21 cellular contexts compared by ENCODE assay signal in genomic region chr6:163349001-163349680, GRCh38.
DNase-seq lines count a peak whose midpoint lies in the region; ATAC-seq and TF ChIP-seq lines count a peak whose summit lies in the region.
"Had no signal": no experiment of that assay in that cellular context is flagged by ENCODE, and none has a peak within 500 bp of the region (broad histone marks: within the 10 kb centered on the region; RNA-seq: fewer than 3 reads in every experiment).

No MANE protein-coding gene starts in this region.

- H3K9me1 ChIP-seq in IMR-90 (ENCODE audit: insufficient read depth, low read length) = no peaks in the 10 kb centered on the region

- H3K9ac ChIP-seq in IMR-90 (ENCODE audit: low read depth, low read length) = no peak overlapping the region

- ATAC-seq in IMR-90 (ENCODE audit: low read depth) (no peak; the same call in 1 of the 2 replicates), HG03045 (IDR thresholded peaks at IDR 0.05; ENCODE audit: unreplicated experiment) (no peak)
- ATAC-seq: body of pancreas, HCT116 had no signal

- H2AK9ac ChIP-seq in IMR-90 (replicated peaks; ENCODE audit: low read depth, low read length, poor library complexity) = no peak overlapping the region

- H4K5ac ChIP-seq in IMR-90 (ENCODE audit: low read depth, low read length) = no peak overlapping the region

- H3K14ac ChIP-seq in IMR-90 (replicated peaks; ENCODE audit: low read depth, low read length) = no peak overlapping the region

- intact Hi-C loops in IMR-90 (cut with micrococcal nuclease) = no loop called here
- intact Hi-C loops in uterus (cut with DNase I; ENCODE audit: low total_unique reads) = no loop called here

- no peaks in the 10 kb centered on the region for H3K79me1 ChIP-seq in IMR-90 (ENCODE audit: low read depth in 1 of 2, low read length in 2 of 2)

- H3K4me2 ChIP-seq in IMR-90 (ENCODE audit: low read depth, low read length) = no peak overlapping the region
- H3K4me2 ChIP-seq: smooth muscle cell had no signal

- WGBS in IMR-90 (ENCODE audit: extremely low coverage in 2 of 2, insufficient read length in 1 of 2), 2 experiments = 100% methylated on average over 1 of the region's 8 CpGs; no CpG with 5 or more reads in 1 of the 2 experiments

- in situ Hi-C loops in IMR-90 (cut with MboI; ENCODE audit: low sequenced_read_pairs) = no loop called here

- no peak overlapping the region for H3K23ac ChIP-seq in IMR-90 (ENCODE audit: low read depth, low read length)

- DNase-seq in IMR-90 (no peak), middle frontal gyrus (ENCODE audit: extremely low spot score, low spot score) (peak; percentile 85), substantia nigra (lab: John Stamatoyannopoulos, UW) (peak in 47 of 49 donors; percentile 55 to 98 (median 90)), uterus (no peak), DMS153 (lab: John Stamatoyannopoulos, UW) (no peak)
- DNase-seq: activated CD4-positive, alpha-beta T cell treated with anti-CD3 and anti-CD28 coated beads, Interleukin-2, amount 50 U/mL, for 4 hours; activated naive CD4-positive, alpha-beta T cell treated with Interleukin-2 at 50 U/mL for 16 hours; activated T-cell treated with anti-CD3 and anti-CD28 coated beads for 4 hours; body of pancreas; dermis blood vessel endothelial cell; NCI-H187 treated with DMSO at 0.1 percent for 48 hours; stimulated activated CD4-positive, alpha-beta T cell treated with anti-CD3 and anti-CD28 coated beads, Interleukin-4, amount 100 ng/mL, for 4 hours; stimulated activated CD8-positive, alpha-beta memory T cell treated with anti-CD3 and anti-CD28 coated beads, Interleukin-4, amount 100 ng/mL, for 48 hours had no signal

- no peak for TF ChIP-seq POLR2A in IMR-90 (IDR thresholded peaks at IDR 0.05; ENCODE audit: low read depth, low read length)
- TF ChIP-seq POLR2A in uterus (IDR thresholded peaks at IDR 0.05) = no peak

- TF ChIP-seq RAD21 in IMR-90 (IDR thresholded peaks at IDR 0.05; ENCODE audit: low read length) = no peak

- CTCF ChIA-PET in IMR-90 (lab: Yijun Ruan, JAX) = no interaction called here

- no peak overlapping the region for H3K4me3 ChIP-seq in IMR-90 (ENCODE audit: insufficient read depth, low read depth, low read length)
- H3K4me3 ChIP-seq in uterus = no peak overlapping the region
- H3K4me3 ChIP-seq: body of pancreas, smooth muscle cell, thoracic aorta had no signal

- no peaks in the 10 kb centered on the region for H4K20me1 ChIP-seq in IMR-90 (ENCODE audit: insufficient read depth, low read length)

- H2AK5ac ChIP-seq in IMR-90 (ENCODE audit: low read depth, low read length) = no peak overlapping the region

- H3K27me3 ChIP-seq in IMR-90 (ENCODE audit: control insufficient read depth, insufficient read depth, low read length) (no peaks in the 10 kb centered on the region), uterus (no peaks in the 10 kb centered on the region)
- H3K27me3 ChIP-seq: body of pancreas had no signal

- H3K9me3 ChIP-seq in IMR-90 (ENCODE audit: control insufficient read depth, insufficient read depth, low read length) (peaks cover 2% of the 10 kb centered on the region; the same call in 1 of the 2 replicates), uterus (no peaks in the 10 kb centered on the region)
- H3K9me3 ChIP-seq: body of pancreas, thoracic aorta had no signal

- H2BK120ac ChIP-seq in IMR-90 (ENCODE audit: low read depth, low read length) = no peak overlapping the region

- no peaks in the 10 kb centered on the region for H3K36me3 ChIP-seq in IMR-90 (ENCODE audit: control insufficient read depth, insufficient read depth, low read length)
- no peaks in the 10 kb centered on the region for H3K36me3 ChIP-seq in uterus
- H3K36me3 ChIP-seq: thoracic aorta had no signal

- TF ChIP-seq CTCF in IMR-90 (conservative IDR thresholded peaks at IDR 0.05; ENCODE audit: low read depth, low read length) (no peak), uterus (IDR thresholded peaks at IDR 0.05) (no peak)

- H3K56ac ChIP-seq in IMR-90 (ENCODE audit: extremely low read depth, insufficient read depth, low read length) = no peak overlapping the region

- H4K8ac ChIP-seq in IMR-90 (ENCODE audit: low read depth in 2 of 2, low read length in 2 of 2) = no peak overlapping the region

- H2AFZ ChIP-seq in IMR-90 (replicated peaks; ENCODE audit: low read length, poor library complexity) = no peak overlapping the region

- POLR2A ChIA-PET in IMR-90 (lab: Charles Lee; ENCODE audit: unreplicated experiment) = no interaction called here

- no peak overlapping the region for H3K18ac ChIP-seq in IMR-90 (ENCODE audit: low read depth, low read length)

- H3K4ac ChIP-seq in IMR-90 (ENCODE audit: low read depth, low read length) = no peak overlapping the region

- no peak overlapping the region for H2BK15ac ChIP-seq in IMR-90 (ENCODE audit: low read depth, low read length)

- H2BK5ac ChIP-seq in IMR-90 (ENCODE audit: low read depth, low read length, poor library complexity, severe bottlenecking) = no peak overlapping the region

- no peak overlapping the region for H2BK20ac ChIP-seq in IMR-90 (ENCODE audit: low read depth, low read length)

- H3K27ac ChIP-seq in IMR-90 (ENCODE audit: insufficient read depth, low read length) = no peak overlapping the region
- H3K27ac ChIP-seq in cingulate gyrus (ENCODE audit: low read depth, low read length) = peak overlapping the region; percentile 92
- peak overlapping the region; percentile 100 for H3K27ac ChIP-seq in substantia nigra (ENCODE audit: low read depth, low read length, poor library complexity, severe bottlenecking)
- no peak overlapping the region for H3K27ac ChIP-seq in uterus
- H3K27ac ChIP-seq: body of pancreas, C4-2B, epithelial cell of prostate, RWPE1, thoracic aorta had no signal

- H3K4me1 ChIP-seq in IMR-90 (ENCODE audit: control insufficient read depth, insufficient read depth, low read length) = no peaks in the 10 kb centered on the region
- no peaks in the 10 kb centered on the region for H3K4me1 ChIP-seq in uterus
- H3K4me1 ChIP-seq: body of pancreas had no signal

- H4K91ac ChIP-seq in IMR-90 (ENCODE audit: insufficient read depth, low read depth, low read length) = no peak overlapping the region

- dilution Hi-C loops in IMR-90 (cut with HindIII; ENCODE audit: low sequenced_read_pairs, unreplicated experiment) = no loop called here

- no TSS peak for BruUV-seq in IMR-90 (replicated peaks; lab: Mats Ljungman, UMichigan)

TF ChIP-seq in IMR-90, 13 proteins besides CTCF, POLR2A, EP300 and RAD21:
- TF ChIP-seq RFX5 (IDR thresholded peaks at IDR 0.05; ENCODE audit: low read depth, low read length) (no peak), MAFK (IDR thresholded peaks at IDR 0.05; ENCODE audit: low read depth, low read length) (peak; percentile 83)

Comparison
In these comparisons a context has a peak if more than half of its experiments do, and no peak if none do; other contexts are left out.
1. DNase-seq: peak in middle frontal gyrus (single experiment) and substantia nigra (47 of 49); none in IMR-90 (single experiment), uterus (0 of 2) and DMS153 (single experiment).
2. H3K27ac ChIP-seq: peak in cingulate gyrus (single experiment) and substantia nigra (single experiment); none in IMR-90 (single experiment) and uterus (0 of 2).